In genomic region chr3:127803619-127804018, GRCh38 we compare ENCODE assay signal across 11 cellular contexts. TPM values are rescaled to one million over a fixed set of nuclear protein-coding genes. Genes with fewer than 3 reads are reported as not detected.
A peak's percentile ranks its signal among the peaks of the same experiment; 100 is the strongest.
DNase-seq lines count a peak whose midpoint lies in the region; ATAC-seq and TF ChIP-seq lines count a peak whose summit lies in the region.
"Had no signal": no experiment of that assay in that cellular context is flagged by ENCODE, and none has a peak within 500 bp of the region (broad histone marks: within the 10 kb centered on the region; RNA-seq: fewer than 3 reads in every experiment).

No MANE protein-coding gene starts in this region.

- BruUV-seq in PC-9 (replicated peaks; lab: Mats Ljungman, UMichigan): no TSS peak

- H3K27ac ChIP-seq in PC-9: peak overlapping the region; percentile 63

- POLR2A ChIA-PET in PC-9 (lab: Charles Lee; ENCODE audit: unreplicated experiment): no interaction called here

- H3K79me2 ChIP-seq in PC-9 (ENCODE audit: low read depth): no peaks in the 10 kb centered on the region

- no peaks in the 10 kb centered on the region for H3K9me3 ChIP-seq in PC-9 (ENCODE audit: insufficient read depth, low read depth)

- CTCF ChIA-PET in PC-9 (lab: Charles Lee): interaction anchor here (0.7 to 0.8 kb wide), 2 partner anchors 35 to 158 kb away, joined by 3 read pairs; no protein-coding TSS in a partner anchor

- peaks cover 43% of the 10 kb centered on the region for H3K4me1 Mint-ChIP-seq in osteocyte (ENCODE audit: unreplicated experiment)

- no peaks in the 10 kb centered on the region for H3K9me2 ChIP-seq in PC-9 (ENCODE audit: insufficient read depth)

- no peaks in the 10 kb centered on the region for H3K9me3 Mint-ChIP-seq in osteocyte (ENCODE audit: unreplicated experiment)
- H3K9me3 Mint-ChIP-seq: T-cell had no signal

- H4K20me1 ChIP-seq in PC-9 (ENCODE audit: insufficient read depth): no peaks in the 10 kb centered on the region

- H3K4me3 ChIP-seq in PC-9: no peak overlapping the region
- H3K4me3 ChIP-seq in epithelial cell of proximal tubule (ENCODE audit: low read depth, low read length): no peak overlapping the region

- H3K4me3 Mint-ChIP-seq in osteocyte (ENCODE audit: unreplicated experiment): no peak overlapping the region
- H3K4me3 Mint-ChIP-seq: activated CD4-positive, alpha-beta memory T cell treated with anti-CD3 and anti-CD28 coated beads, Interleukin-2, amount 10 ng/mL, durations not matched to agents 7 days and 5 days; T-cell had no signal

- peak overlapping the region; percentile 69 for H3K27ac Mint-ChIP-seq in osteocyte (ENCODE audit: unreplicated experiment)
- H3K27ac Mint-ChIP-seq: activated CD4-positive, alpha-beta memory T cell treated with anti-CD3 and anti-CD28 coated beads, Interleukin-2, amount 10 ng/mL, durations not matched to agents 7 days and 5 days; T-cell had no signal

- no peak overlapping the region for H2AFZ ChIP-seq in PC-9

- ATAC-seq in HG03432 (IDR thresholded peaks at IDR 0.05; ENCODE audit: unreplicated experiment): no peak
- ATAC-seq: T-cell had no signal

- TF ChIP-seq CTCF in PC-9 (conservative IDR thresholded peaks at IDR 0.05): no peak
- no peak for TF ChIP-seq CTCF in epithelial cell of proximal tubule (conservative IDR thresholded peaks at IDR 0.05; ENCODE audit: low read depth, low read length)
- TF ChIP-seq CTCF in osteocyte (IDR thresholded peaks at IDR 0.05): no peak

- in situ Hi-C loops in Caki2 (cut with HindIII; ENCODE audit: low pct_unique_long_range_greater_than_20kb, low sequenced_read_pairs): no loop called here

- H3K27me3 ChIP-seq in PC-9 (ENCODE audit: insufficient read depth, low read depth): no peaks in the 10 kb centered on the region

- peaks cover 49% of the 10 kb centered on the region for H3K36me3 Mint-ChIP-seq in osteocyte (ENCODE audit: unreplicated experiment)
- H3K36me3 Mint-ChIP-seq: T-cell had no signal

- DNase-seq in Caki2 (ENCODE audit: low read depth) (peak; percentile 67), PC-9 (peak; percentile 45 to 82), epithelial cell of proximal tubule (ENCODE audit: low read depth) (peak; percentile 92), osteocyte (ENCODE audit: extremely low spot score, unreplicated experiment) (no peak), NCI-H1048 (lab: John Stamatoyannopoulos, UW) (no peak), SKM-1 treated with dmso at 0.1 percent for 144 hours (lab: John Stamatoyannopoulos, UW; ENCODE audit: unreplicated experiment) (no peak), NCI-H2081 treated with DMSO at 0.1 percent for 48 hours (lab: John Stamatoyannopoulos, UW) (no peak)
- DNase-seq: activated CD4-positive, alpha-beta memory T cell treated with anti-CD3 and anti-CD28 coated beads, Interleukin-2, amount 10 ng/mL, durations not matched to agents 7 days and 5 days; NCI-H2107; T-cell had no signal

- peaks cover 40% of the 10 kb centered on the region for H3F3A ChIP-seq in PC-9 (ENCODE audit: insufficient read depth, low read depth)

- H3K36me3 ChIP-seq in PC-9 (ENCODE audit: low read depth): no peaks in the 10 kb centered on the region

- peak overlapping the region; percentile 39; the same call in 1 of the 2 replicates for H3K4me2 ChIP-seq in PC-9

- H3K4me1 ChIP-seq in PC-9 (replicated peaks; ENCODE audit: insufficient read depth): peaks cover 41% of the 10 kb centered on the region

- intact Hi-C loops in PC-9 (cut with micrococcal nuclease; ENCODE audit: unreplicated experiment): no loop called here

- H3K27me3 Mint-ChIP-seq in osteocyte (ENCODE audit: unreplicated experiment): no peaks in the 10 kb centered on the region

RNA-seq across cellular contexts. Expression of gene MGLL, which starts 18.7 kb away (rescaled TPM):
- 31.6 and 53.0 TPM in 2 replicates for total RNA-seq in Caki2 (2014; rRNA removed; shearing (Covaris generic); ENCODE audit: low replicate concordance)
- 28.2 and 30.7 TPM in 2 replicates for total RNA-seq in PC-9 (2021)
- 82.2 and 85.1 TPM in 2 replicates for total RNA-seq in epithelial cell of proximal tubule
- 102 and 112 TPM in 2 replicates for total RNA-seq in osteocyte

Comparison
In these comparisons a context has a peak if more than half of its experiments do, and no peak if none do; other contexts are left out.
1. DNase-seq: peak in Caki2 (single experiment), PC-9 (2 of 2) and epithelial cell of proximal tubule (single experiment); none in osteocyte (single experiment), NCI-H1048 (single experiment), SKM-1 treated with dmso at 0.1 percent for 144 hours (single experiment) and NCI-H2081 treated with DMSO at 0.1 percent for 48 hours (single experiment).